In genomic region chr1:172399369-172400072, GRCh38 we compare ENCODE assay signal across 8 cellular contexts. TPM values are rescaled to one million over a fixed set of nuclear protein-coding genes. Genes with fewer than 3 reads are reported as not detected.
DNase-seq lines count a peak whose midpoint lies in the region; ATAC-seq and TF ChIP-seq lines count a peak whose summit lies in the region.

No MANE protein-coding gene starts in this region.

- H3K9me3 Mint-ChIP-seq in naive thymus-derived CD8-positive, alpha-beta T cell: no peaks in the 10 kb centered on the region

- peak; percentile 31 for TF ChIP-seq CTCF in GM10248 (IDR thresholded peaks at IDR 0.05; ENCODE audit: control extremely low read depth, extremely low read depth, low read depth, missing control alignments)
- TF ChIP-seq CTCF in fibroblast of mammary gland (conservative IDR thresholded peaks at IDR 0.05; ENCODE audit: control insufficient read depth, insufficient read depth, low read depth, low read length): peak; percentile 54

- H3K36me3 Mint-ChIP-seq in naive thymus-derived CD8-positive, alpha-beta T cell: no peaks in the 10 kb centered on the region

- ATAC-seq in naive thymus-derived CD8-positive, alpha-beta T cell: peak; percentile 46 to 56
- ATAC-seq in HG02938 (IDR thresholded peaks at IDR 0.05; ENCODE audit: unreplicated experiment): no peak

- H3K4me3 ChIP-seq in fibroblast of mammary gland (ENCODE audit: control insufficient read depth, low read depth, low read length): no peak overlapping the region

- H3K27me3 Mint-ChIP-seq in naive thymus-derived CD8-positive, alpha-beta T cell: no peaks in the 10 kb centered on the region

- peak overlapping the region; percentile 42 to 86 (median 77) for H3K27ac Mint-ChIP-seq in naive thymus-derived CD8-positive, alpha-beta T cell

- POLR2A ChIA-PET in GM10248 (lab: Yijun Ruan, JAX): interaction anchor here (0.7 kb wide), 1 partner anchor 19 kb away, joined by 4 read pairs; no protein-coding TSS in a partner anchor
- POLR2A ChIA-PET in naive thymus-derived CD8-positive, alpha-beta T cell (lab: Charles Lee): interaction anchor here (0.7 to 1.0 kb wide), 3 partner anchors 19 to 305 kb away, joined by 3 to 7 read pairs (median 6); no protein-coding TSS in a partner anchor

- H3K4me3 Mint-ChIP-seq in naive thymus-derived CD8-positive, alpha-beta T cell: peak overlapping the region in 9 of 10 donors; percentile 54 to 79 (median 64)

- DNase-seq in AG08395 (ENCODE audit: low spot score) (peak; percentile 90), GM10248 (ENCODE audit: extremely low spot score) (no peak), NCI-H2029 (lab: John Stamatoyannopoulos, UW) (peak; percentile 23), fibroblast of mammary gland (ENCODE audit: low read depth) (peak; percentile 93), NCI-H524 treated with DMSO at 0.1 percent for 48 hours (lab: John Stamatoyannopoulos, UW) (no peak)
- peak; percentile 11 to 25 for DNase-seq in activated CD4-positive, alpha-beta T cell treated with anti-CD3 and anti-CD28 coated beads, Interleukin-2, amount 50 U/mL, for 4 hours
- peak in 3 of 10 donors; percentile 38 to 53 (median 46) for DNase-seq in naive thymus-derived CD8-positive, alpha-beta T cell

- H3K4me1 Mint-ChIP-seq in naive thymus-derived CD8-positive, alpha-beta T cell: peaks cover 25 to 60% (median 51%) of the 10 kb centered on the region in 4 donors

- CTCF ChIA-PET in GM10248 (lab: Yijun Ruan, JAX): interaction anchor here (0.7 to 3.7 kb wide), 36 partner anchors 9 to 598 kb away, joined by 3 to 18 read pairs (median 4); no protein-coding TSS in a partner anchor

RNA-seq across cellular contexts. Expression of gene C1orf105, which starts 21.0 kb away (rescaled TPM):
- under 1 TPM in 1 of 2 experiments, not detected in 1; 0.68 TPM for total RNA-seq in naive thymus-derived CD8-positive, alpha-beta T cell
- not detected for polyA plus RNA-seq in naive thymus-derived CD8-positive, alpha-beta T cell

RNA-seq across cellular contexts. Expression of gene PIGC, which starts 44.3 kb away (rescaled TPM):
- total RNA-seq in naive thymus-derived CD8-positive, alpha-beta T cell: 10 to 100 TPM; 35.8 to 43.2 TPM
- 10 to 100 TPM; 69.1 to 92.8 (median 86.1) TPM for polyA plus RNA-seq in naive thymus-derived CD8-positive, alpha-beta T cell

Comparison
In these comparisons a context has a peak if more than half of its experiments do, and no peak if none do; other contexts are left out.
1. DNase-seq: peak in AG08395 (single experiment), NCI-H2029 (single experiment), activated CD4-positive, alpha-beta T cell treated with anti-CD3 and anti-CD28 coated beads, Interleukin-2, amount 50 U/mL, for 4 hours (2 of 2) and fibroblast of mammary gland (single experiment); none in GM10248 (single experiment) and NCI-H524 treated with DMSO at 0.1 percent for 48 hours (single experiment).